Comparison of ENCODE assay signal across 8 cellular contexts in genomic region chr3:125051205-125051604, GRCh38. TPM values are rescaled to one million over a fixed set of nuclear protein-coding genes. Genes with fewer than 3 reads are reported as not detected.
DNase-seq lines count a peak whose midpoint lies in the region; ATAC-seq, FAIRE-seq and TF ChIP-seq lines count a peak whose summit lies in the region.

No MANE protein-coding gene starts in this region.

- no peak for TF ChIP-seq RAD21 in GM12878 (IDR thresholded peaks at IDR 0.05; ENCODE audit: insufficient read depth, low read depth, low read length)

- no peak overlapping the region for H2AFZ ChIP-seq in GM12878 (ENCODE audit: control insufficient read depth, low read depth, low read length)

- 64 to 69% methylated on average over 7 of the region's 7 CpGs for WGBS in heart right ventricle, 2 donors
- WGBS in GM12878 (ENCODE audit: insufficient coverage, insufficient replicate concordance, low lambda C conversion rate, missing lambda C conversion rate), result 18% methylated on average over 7 of the region's 7 CpGs

- no peak for TF ChIP-seq EP300 in GM12878 (IDR thresholded peaks at IDR 0.05; ENCODE audit: borderline replicate concordance in 1 of 2, control insufficient read depth in 1 of 2, low read depth in 2 of 2, low read length in 2 of 2)

- H3K9me3 ChIP-seq in heart right ventricle (no peaks in the 10 kb centered on the region), GM12878 (replicated peaks; ENCODE audit: control insufficient read depth, insufficient read depth, low read length) (no peaks in the 10 kb centered on the region; the same call in 2 of the 3 replicates), muscle layer of colon (ENCODE audit: low read length) (no peaks in the 10 kb centered on the region), upper lobe of right lung (no peaks in the 10 kb centered on the region)

- in situ Hi-C loops in GM12878 (cut with MboI), result no loop called here

- SMC1A ChIA-PET in GM12878 (lab: Charles Lee; ENCODE audit: uncharacterized antibody, unreplicated experiment), result interaction anchor here (1.4 to 3.6 kb wide), 6 partner anchors 11 to 121 kb away, joined by 4 to 33 read pairs (median 6); partner anchors contain the start of gene MUC13

- DNase-seq in heart right ventricle (no peak), Right ventricle myocardium superior (no peak), GM12878 (ENCODE audit: low read depth, low spot score) (no peak), upper lobe of right lung (no peak), DMS114 treated with DMSO at 0.1 percent for 48 hours (lab: John Stamatoyannopoulos, UW; ENCODE audit: unreplicated experiment) (no peak), NCI-H2029 (lab: John Stamatoyannopoulos, UW) (no peak), frontal cortex (ENCODE audit: low spot score in 2 of 2) (no peak)

- H3K36me3 ChIP-seq in heart right ventricle (peaks cover 0 to 51% (median 4%) of the 10 kb centered on the region in 9 donors), GM12878 (ENCODE audit: control insufficient read depth in 2 of 2, insufficient read depth in 2 of 2, low read length in 1 of 2) (0 out of 4 replicates have a peak, but pooled peaks cover 0 to 5% of the 10 kb centered on the region in 2 experiments), muscle layer of colon (ENCODE audit: insufficient read depth, low read length) (peaks cover 10% of the 10 kb centered on the region), upper lobe of right lung (peaks cover 13% of the 10 kb centered on the region)

- RAD21 ChIA-PET in GM12878 (lab: Charles Lee; ENCODE audit: unreplicated experiment), result interaction anchor here (0.8 to 4.0 kb wide), 8 partner anchors 28 to 200 kb away, joined by 3 to 39 read pairs (median 11); partner anchors contain the start of gene MUC13

- CTCF ChIA-PET in GM12878 (lab: Yijun Ruan, JAX), result interaction anchor here (0.6 to 2.2 kb wide), 7 partner anchors 28 to 413 kb away, joined by 3 to 10 read pairs (median 5); no protein-coding TSS in a partner anchor

- H4K20me1 ChIP-seq in GM12878 (ENCODE audit: control insufficient read depth, insufficient read depth), result no peaks in the 10 kb centered on the region

- TF ChIP-seq POLR2A in GM12878 (IDR thresholded peaks at IDR 0.05; ENCODE audit: low read depth, low read length), result no peak

- TF ChIP-seq CTCF in heart right ventricle (IDR thresholded peaks at IDR 0.05) (no peak), GM12878 (IDR thresholded peaks at IDR 0.05 in 2 of 3, conservative IDR thresholded peaks at IDR 0.05 in 1 of 3; ENCODE audit: control insufficient read depth in 2 of 3, extremely low read depth in 1 of 3, insufficient read depth in 1 of 3, low read depth in 3 of 3, low read length in 3 of 3) (no peak), upper lobe of right lung (IDR thresholded peaks at IDR 0.05) (no peak)

- H3K4me3 ChIP-seq in heart right ventricle, result peak overlapping the region in 8 of 10 donors; percentile 27 to 96 (median 84)
- H3K4me3 ChIP-seq in GM12878, result peak overlapping the region; percentile 93
- no peak overlapping the region for H3K4me3 ChIP-seq in muscle layer of colon (ENCODE audit: low read depth in 1 of 2, low read length in 2 of 2)
- H3K4me3 ChIP-seq in upper lobe of right lung, result peak overlapping the region; percentile 84

- intact Hi-C loops in heart right ventricle (cut with DNase I) (loop anchor here in 9 of 10 donors (2.0 to 10.0 kb wide), 9 partner anchors 34 to 304 kb away; no protein-coding TSS in a partner anchor), Right ventricle myocardium superior (cut with DNase I) (loop anchor here (10.0 kb wide), 1 partner anchor 46 kb away; no protein-coding TSS in a partner anchor), GM12878 (cut with micrococcal nuclease; ENCODE audit: unreplicated experiment) (loop anchor here (5.0 kb wide), 1 partner anchor 151 kb away; no protein-coding TSS in a partner anchor), upper lobe of right lung (cut with DNase I) (loop anchor here (10.0 kb wide), 1 partner anchor 94 kb away; no protein-coding TSS in a partner anchor)

- H3K9ac ChIP-seq in GM12878 (ENCODE audit: control insufficient read depth, insufficient read depth, low read length) (peak overlapping the region; percentile 11), muscle layer of colon (ENCODE audit: low read length) (no peak overlapping the region)

- BruUV-seq in GM12878 (replicated peaks; lab: Mats Ljungman, UMichigan), result no TSS peak

- no peak for ATAC-seq in heart right ventricle
- ATAC-seq in Right ventricle myocardium superior (ENCODE audit: poor library complexity), result no peak
- ATAC-seq in GM12878, result no peak
- ATAC-seq in upper lobe of right lung, result no peak

- peak overlapping the region; percentile 97 for H3K4me2 ChIP-seq in GM12878 (ENCODE audit: control insufficient read depth, insufficient read depth)

- H3K79me2 ChIP-seq in GM12878 (ENCODE audit: control insufficient read depth, insufficient read depth, low read length), result peaks cover 72% of the 10 kb centered on the region

- no peak for FAIRE-seq in GM12878 (lab: Jason Lieb, UNC)
- FAIRE-seq in frontal cortex (lab: Jason Lieb, UNC), result no peak

- peak overlapping the region; percentile 75 to 99 (median 96) for H3K27ac ChIP-seq in heart right ventricle
- peak overlapping the region; percentile 81 for H3K27ac ChIP-seq in GM12878 (ENCODE audit: control insufficient read depth, insufficient read depth)
- H3K27ac ChIP-seq in muscle layer of colon (ENCODE audit: low read depth, low read length), result peak overlapping the region; percentile 95
- H3K27ac ChIP-seq in upper lobe of right lung, result peak overlapping the region; percentile 89

- POLR2A ChIA-PET in GM12878 (lab: Charles Lee), result interaction anchor here (0.6 to 1.1 kb wide), 2 partner anchors 15 to 39 kb away, joined by 3 to 6 read pairs; no protein-coding TSS in a partner anchor

- H3K27me3 ChIP-seq in heart right ventricle, result no peaks in the 10 kb centered on the region
- no peaks in the 10 kb centered on the region for H3K27me3 ChIP-seq in GM12878 (replicated peaks in 1 of 2; ENCODE audit: control insufficient read depth in 2 of 2, insufficient read depth in 2 of 2, low read length in 1 of 2)
- H3K27me3 ChIP-seq in muscle layer of colon (ENCODE audit: control insufficient read depth in 1 of 2, insufficient read depth in 2 of 2, low read length in 2 of 2), result no peaks in the 10 kb centered on the region
- H3K27me3 ChIP-seq in upper lobe of right lung, result no peaks in the 10 kb centered on the region

- peaks cover 58 to 88% (median 81%) of the 10 kb centered on the region in 9 donors for H3K4me1 ChIP-seq in heart right ventricle
- H3K4me1 ChIP-seq in GM12878 (ENCODE audit: control insufficient read depth, insufficient read depth, low read length), result peaks cover 26% of the 10 kb centered on the region
- peaks cover 77% of the 10 kb centered on the region for H3K4me1 ChIP-seq in muscle layer of colon (ENCODE audit: insufficient read depth, low read length)
- peaks cover 54% of the 10 kb centered on the region for H3K4me1 ChIP-seq in upper lobe of right lung

TF ChIP-seq in GM12878, 131 proteins besides CTCF, POLR2A, EP300 and RAD21:
- TF ChIP-seq SREBF1 (IDR thresholded peaks at IDR 0.05; ENCODE audit: low read length) (no peak), SMARCA5 (IDR thresholded peaks at IDR 0.05) (0 out of 2 replicates have a peak, but pooled peaks have one; percentile 1), ZNF24 (IDR thresholded peaks at IDR 0.05) (no peak), TARDBP (IDR thresholded peaks at IDR 0.05; ENCODE audit: borderline replicate concordance) (no peak), POLR2AphosphoS2 (IDR thresholded peaks at IDR 0.05; ENCODE audit: low read depth, low read length) (no peak), RAD51 (IDR thresholded peaks at IDR 0.05) (no peak), ZNF217 (IDR thresholded peaks at IDR 0.05) (no peak), KDM1A (IDR thresholded peaks at IDR 0.05; ENCODE audit: borderline replicate concordance) (0 out of 2 replicates have a peak, but pooled peaks have one; percentile 32), EED (IDR thresholded peaks at IDR 0.05; ENCODE audit: low read depth) (no peak)

RNA-seq across cellular contexts. Expression of gene HEG1, which starts 4.6 kb away (rescaled TPM):
- total RNA-seq in heart right ventricle (100 to 1,000 TPM in 7 of 10 donors, 10 to 100 TPM in 3; 79.0 to 186 (median 143) TPM), Right ventricle myocardium superior (91.1 TPM), GM12878 (2014; rRNA removed) (10.5 and 10.9 TPM in 2 replicates), GM12878 (2014; rRNA removed; fragmentation: Illumina TruSeq; extraction: Trizol) (8.4 and 10.1 TPM in 2 replicates), GM12878 (2021) (31.1 and 32.1 TPM in 2 replicates), upper lobe of right lung (234 TPM), frontal cortex (5.7 TPM)
- polyA plus RNA-seq in heart right ventricle (10 to 100 TPM; 12.2 to 25.4 TPM), GM12878 (2011; rRNA removed) (3.4 and 6.8 TPM in 2 replicates), GM12878 (2014; fragmentation: Illumina TruSeq; extraction: Trizol) (21.6 and 22.2 TPM in 2 replicates), GM12878 (2014; fragmentation: Nextera tagmentation; extraction: Ambion mirVana) (1 to 10 TPM; 2.2 to 4.1 TPM), GM12878 (2014; rRNA removed) (10.5 and 13.4 TPM in 2 replicates), GM12878 (2016; fragmentation: Nextera tagmentation; extraction: Ambion mirVana) (1 to 10 TPM; 2.7 TPM)
- total RNA-seq in GM12878 (2013; cell fraction: nucleolus; rRNA removed), result 72.0 and 76.9 TPM in 2 replicates
- 10.0 TPM for polyA plus RNA-seq in GM12878 (2011; ENCODE audit: low read depth)
- polyA plus RNA-seq in GM12878 (2011; cell fraction: cytosol; rRNA removed), result 3.6 and 7.3 TPM in 2 replicates
- 10.7 and 12.9 TPM in 2 replicates for polyA plus RNA-seq in GM12878 (2011; cell fraction: nucleus; rRNA removed)
- 10.5 and 16.4 TPM in 2 replicates for polyA plus RNA-seq in GM12878 (2012)
- 10.7 and 19.5 TPM in 2 replicates for polyA minus RNA-seq in GM12878 (2011; rRNA and poly(A)+ RNA removed)
- 9.9 and 13.2 TPM in 2 replicates for polyA minus RNA-seq in GM12878 (2011; cell fraction: cytosol; rRNA and poly(A)+ RNA removed)
- 6.5 and 13.8 TPM in 2 replicates for polyA minus RNA-seq in GM12878 (2011; cell fraction: nucleus; rRNA and poly(A)+ RNA removed)

Comparison
In these comparisons a context has a peak if more than half of its experiments do, and no peak if none do; other contexts are left out.
1. H3K4me3 ChIP-seq: peak in heart right ventricle (8 of 10), GM12878 (single experiment) and upper lobe of right lung (single experiment); none in muscle layer of colon (0 of 2).
2. Peak in every context shown above with its lines, with median percentiles within 50 percentile points of each other: H3K27ac ChIP-seq.